Comparison of ENCODE assay signal across 6 cellular contexts in the genomic region with DNA sequence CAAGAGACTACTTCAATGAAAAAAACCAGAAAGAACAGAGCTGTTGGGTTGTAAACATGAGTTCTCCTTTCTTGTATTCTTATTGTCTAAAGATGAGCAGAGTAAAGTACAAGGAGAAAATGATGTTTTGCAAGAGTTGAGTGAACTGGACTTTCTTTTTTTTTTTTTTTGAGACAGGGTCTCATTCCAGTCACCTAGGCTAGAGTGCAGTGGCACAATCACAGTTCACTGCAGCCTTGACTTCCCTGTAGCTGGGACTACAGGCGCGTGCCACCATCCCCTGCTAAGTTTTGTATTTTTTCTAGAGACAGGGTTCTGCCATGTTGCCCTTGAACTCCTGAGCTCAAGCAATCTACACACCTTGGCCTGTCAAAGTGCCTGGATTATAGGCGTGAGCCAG.
"Had no signal": no experiment of that assay in that cellular context is flagged by ENCODE, and none has a peak within 500 bp of the region (broad histone marks: within the 10 kb centered on the region; RNA-seq: fewer than 3 reads in every experiment).

No MANE protein-coding gene starts in this region.

- H3K4me2 ChIP-seq: GM23338 had no signal

- DNase-seq: H9, HCEC 1CT had no signal

- FAIRE-seq: H1, H54, HTR-8/SVneo had no signal

- H2AFZ ChIP-seq: GM23338 had no signal

- H3K4me3 ChIP-seq: GM23338 had no signal

- ATAC-seq: GM23338 had no signal
